12 cellular contexts compared by ENCODE assay signal in genomic region chr1:24283326-24284155, GRCh38. TPM values are rescaled to one million over a fixed set of nuclear protein-coding genes. Genes with fewer than 3 reads are reported as not detected.
DNase-seq lines count a peak whose midpoint lies in the region; ATAC-seq, FAIRE-seq and TF ChIP-seq lines count a peak whose summit lies in the region.
"Had no signal": no experiment of that assay in that cellular context is flagged by ENCODE, and none has a peak within 500 bp of the region (broad histone marks: within the 10 kb centered on the region; RNA-seq: fewer than 3 reads in every experiment).

No MANE protein-coding gene starts in this region.

- H3K4me2 ChIP-seq in K562 (ENCODE audit: insufficient read depth, low read length): no peak overlapping the region

- CTCF ChIA-PET in K562 (lab: Yijun Ruan, JAX; ENCODE audit: low intra/inter-chr PET ratio): no interaction called here

- peak; percentile 30 for DNase-seq in AG08395 (ENCODE audit: low spot score)
- DNase-seq in HT1080 (ENCODE audit: low read depth): peak; percentile 91
- no peak for DNase-seq in K562 (ENCODE audit: extremely low read depth in 1 of 4, low spot score in 3 of 4)
- no peak for DNase-seq in G401 (ENCODE audit: low spot score)
- DNase-seq in amygdala (lab: John Stamatoyannopoulos, UW): no peak
- DNase-seq in sigmoid colon: no peak
- no peak for DNase-seq in NCI-H510A (lab: John Stamatoyannopoulos, UW)
- DNase-seq: activated B cell treated with CpG ODN at 0.5 μM for 24 hours; CD4-positive, CD25-positive, alpha-beta regulatory T cell had no signal

- no peaks in the 10 kb centered on the region for H3K36me3 ChIP-seq in K562 (ENCODE audit: control insufficient read depth, insufficient read depth, low read length)
- no peaks in the 10 kb centered on the region for H3K36me3 ChIP-seq in sigmoid colon
- H3K36me3 ChIP-seq: neutrophil had no signal

- H3K9me1 ChIP-seq in K562 (ENCODE audit: control insufficient read depth, insufficient read depth, low read length): no peaks in the 10 kb centered on the region

- no peaks in the 10 kb centered on the region for H3K4me1 ChIP-seq in K562 (replicated peaks in 1 of 2; ENCODE audit: control insufficient read depth in 2 of 2, insufficient read depth in 2 of 2, low read length in 2 of 2)
- no peaks in the 10 kb centered on the region for H3K4me1 ChIP-seq in sigmoid colon

- no peak overlapping the region for H3K9ac ChIP-seq in K562 (ENCODE audit: insufficient read depth in 1 of 2, low read depth in 2 of 2, low read length in 2 of 2)

- BruUV-seq in K562 (replicated peaks; lab: Mats Ljungman, UMichigan): no TSS peak

- 3% methylated on average over 10 of the region's 10 CpGs for WGBS in K562 (ENCODE audit: insufficient coverage, low coverage, missing lambda C conversion rate)
- 24 to 60% methylated on average over 10 of the region's 10 CpGs for WGBS in sigmoid colon, 2 donors

- POLR2A ChIA-PET in K562 (lab: Yijun Ruan, JAX): interaction anchor here (0.6 kb wide), 1 partner anchor 26 kb away, joined by 3 read pairs; no protein-coding TSS in a partner anchor

- TF ChIP-seq RAD21 in K562 (CRISPR knock-in tag; conservative IDR thresholded peaks at IDR 0.05 in 1 of 2, IDR thresholded peaks at IDR 0.05 in 1 of 2): no peak

- in situ Hi-C loops in K562 (cut with MboI): no loop called here
- in situ Hi-C loops in G401 (cut with HindIII; ENCODE audit: low sequenced_read_pairs): no loop called here

- H3K79me2 ChIP-seq in K562 (ENCODE audit: control insufficient read depth, insufficient read depth, low read length): no peaks in the 10 kb centered on the region

- TF ChIP-seq EP300 in K562 (IDR thresholded peaks at IDR 0.05; ENCODE audit: low read length) (no peak), sigmoid colon (IDR thresholded peaks at IDR 0.05) (no peak)

- TF ChIP-seq POLR2A in K562 (conservative IDR thresholded peaks at IDR 0.05): no peak
- no peak for TF ChIP-seq POLR2A in sigmoid colon (IDR thresholded peaks at IDR 0.05)

- intact Hi-C loops in K562 (cut with micrococcal nuclease) (no loop called here), sigmoid colon (cut with DNase I) (no loop called here)

- H3K4me3 ChIP-seq in K562: no peak overlapping the region
- no peak overlapping the region for H3K4me3 ChIP-seq in sigmoid colon

- H3K27me3 ChIP-seq in K562 (ENCODE audit: control insufficient read depth in 2 of 2, insufficient read depth in 2 of 2, low read length in 2 of 2) (peaks cover 5 to 33% of the 10 kb centered on the region in 2 experiments), sigmoid colon (peaks cover 0 to 3% (median 0%) of the 10 kb centered on the region in 3 donors)
- H3K27me3 ChIP-seq: neutrophil had no signal

- ATAC-seq in K562: no peak

- H3K27ac ChIP-seq in K562 (ENCODE audit: extremely low read depth, low read depth, low read length): no peak overlapping the region
- no peak overlapping the region for H3K27ac ChIP-seq in sigmoid colon
- H3K27ac ChIP-seq: neutrophil had no signal

- no peaks in the 10 kb centered on the region for H4K20me1 ChIP-seq in K562 (replicated peaks; ENCODE audit: control insufficient read depth, insufficient read depth, low read length)

- no peak for FAIRE-seq in K562 (lab: Jason Lieb, UNC)
- FAIRE-seq in islet of Langerhans (lab: Jason Lieb, UNC): peak; percentile 91

- no peak overlapping the region for H2AFZ ChIP-seq in K562 (ENCODE audit: low read depth, low read length)

- H3K9me3 ChIP-seq in K562 (replicated peaks; ENCODE audit: control insufficient read depth, insufficient read depth, low read depth, low read length) (no peaks in the 10 kb centered on the region), sigmoid colon (no peaks in the 10 kb centered on the region)
- H3K9me3 ChIP-seq: neutrophil had no signal

- TF ChIP-seq CTCF in K562 (IDR thresholded peaks at IDR 0.05 in 2 of 3, conservative IDR thresholded peaks at IDR 0.05 in 1 of 3; ENCODE audit: insufficient read depth in 2 of 3, low read depth in 1 of 3, low read length in 3 of 3) (no peak), sigmoid colon (IDR thresholded peaks at IDR 0.05) (no peak)

TF ChIP-seq in K562, 482 proteins besides CTCF, POLR2A, EP300 and RAD21 (continues in another document):
- TF ChIP-seq ZZZ3 (IDR thresholded peaks at IDR 0.05) (no peak), HES1 (IDR thresholded peaks at IDR 0.05; ENCODE audit: low read depth) (0 out of 2 replicates have a peak, but pooled peaks have one; percentile 37)

RNA-seq across cellular contexts. Expression of gene GRHL3, which starts 35.6 kb away (rescaled TPM):
- total RNA-seq in HT1080 (2014; rRNA removed; shearing (Covaris generic)): 0.03 and 0.23 TPM in 2 replicates
- 0.09 and 0.17 TPM in 2 replicates for polyA plus RNA-seq in HT1080 (2015; cell fraction: cytosol; rRNA removed)
- 0.22 and 0.34 TPM in 2 replicates for polyA plus RNA-seq in HT1080 (2015; cell fraction: nucleus; rRNA removed)
- not detected in 2 replicates for total RNA-seq in K562 (2011; cell fraction: chromatin; rRNA removed; ENCODE audit: low replicate concordance)
- total RNA-seq in K562 (2011; cell fraction: nucleolus; rRNA removed): not detected in 2 replicates
- not detected in 2 replicates for total RNA-seq in K562 (2011; cell fraction: nucleoplasm; rRNA removed)
- not detected in 2 replicates for total RNA-seq in K562 (2014; rRNA removed)
- total RNA-seq in K562 (2014; rRNA removed; fragmentation: Illumina TruSeq; extraction: Trizol): not detected in 2 replicates
- total RNA-seq in K562 (2015; rRNA removed; fragmentation: Illumina TruSeq; extraction: Trizol): not detected in 2 replicates
- not detected in 2 replicates for total RNA-seq in K562 (2021)
- not detected in 2 replicates for polyA plus RNA-seq in K562 (2011; rRNA removed)
- polyA plus RNA-seq in K562 (2011; cell fraction: cytosol; rRNA removed): not detected in 2 replicates
- polyA plus RNA-seq in K562 (2011; cell fraction: nucleus; rRNA removed): not detected in 2 replicates
- 0.13 and 0.35 TPM in 2 replicates for polyA plus RNA-seq in K562 (2012)
- 0.04 TPM in 1 of 2 replicates, not detected in the other for polyA plus RNA-seq in K562 (2014; fragmentation: Illumina TruSeq; extraction: Trizol)
- under 1 TPM in 1 of 2 experiments, not detected in 1; 0.01 TPM for polyA plus RNA-seq in K562 (2014; fragmentation: Nextera tagmentation; extraction: Ambion mirVana)
- polyA plus RNA-seq in K562 (2014; rRNA removed): 0.65 TPM in 1 of 2 replicates, not detected in the other
- not detected in 2 replicates for polyA minus RNA-seq in K562 (2011; rRNA and poly(A)+ RNA removed)
- polyA minus RNA-seq in K562 (2011; cell fraction: cytosol; rRNA and poly(A)+ RNA removed): not detected in 2 replicates
- not detected in 2 replicates for polyA minus RNA-seq in K562 (2011; cell fraction: nucleus; rRNA and poly(A)+ RNA removed)
- total RNA-seq in G401 (2014; rRNA removed; shearing (Covaris generic)): 1.5 and 2.6 TPM in 2 replicates
- not detected for total RNA-seq in sigmoid colon
- under 1 TPM in 2 of 3 donors, not detected in 1; 0.23 to 0.63 TPM for polyA plus RNA-seq in sigmoid colon
- total RNA-seq: CD4-positive, CD25-positive, alpha-beta regulatory T cell; dermis microvascular lymphatic vessel endothelial cell had no signal
- polyA plus RNA-seq: CD4-positive, CD25-positive, alpha-beta regulatory T cell had no signal

Comparison
In these comparisons a context has a peak if more than half of its experiments do, and no peak if none do; other contexts are left out.
1. DNase-seq: peak in AG08395 (single experiment) and HT1080 (single experiment); none in K562 (0 of 4), G401 (single experiment), amygdala (0 of 56), sigmoid colon (single experiment) and NCI-H510A (single experiment).